In the genomic region with DNA sequence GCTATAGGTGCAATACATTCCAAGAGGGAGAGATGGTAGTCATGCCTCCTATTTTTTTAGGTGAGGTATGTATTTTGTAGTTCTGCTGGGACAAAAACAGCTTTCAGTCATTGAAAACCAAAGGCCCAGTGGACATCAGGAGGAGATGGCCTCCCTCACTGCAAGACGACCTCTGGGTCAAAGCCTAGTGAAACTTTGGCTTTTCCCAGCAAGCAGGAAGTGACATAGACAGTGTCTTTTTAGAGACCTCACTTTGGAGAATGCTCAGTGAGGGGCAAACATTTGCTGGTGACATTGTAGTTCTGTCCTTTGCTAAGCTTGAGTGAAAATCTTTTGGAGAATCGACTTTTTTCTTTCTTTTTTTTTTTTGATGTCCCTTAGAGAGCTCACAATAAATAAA, we compare ENCODE assay signal across 16 cellular contexts. TPM values are rescaled to one million over a fixed set of nuclear protein-coding genes. Genes with fewer than 3 reads are reported as not detected.
A peak's percentile ranks its signal among the peaks of the same experiment; 100 is the strongest.
DNase-seq lines count a peak whose midpoint lies in the region; ATAC-seq and TF ChIP-seq lines count a peak whose summit lies in the region.
"Had no signal": no experiment of that assay in that cellular context is flagged by ENCODE, and none has a peak within 500 bp of the region (broad histone marks: within the 10 kb centered on the region; RNA-seq: fewer than 3 reads in every experiment).

No MANE protein-coding gene starts in this region.

- H3K4me3 ChIP-seq in heart right ventricle (no peak overlapping the region), colonic mucosa (no peak overlapping the region)
- H3K4me3 ChIP-seq: vagina had no signal

- intact Hi-C loops in heart right ventricle (cut with DNase I) (loop anchor here in 1 of 10 donors (2.0 kb wide), 1 partner anchor 18 kb away; no protein-coding TSS in a partner anchor), Right ventricle myocardium inferior (cut with DNase I) (no loop called here), colonic mucosa (cut with DNase I) (no loop called here)
- intact Hi-C loops in CD4-positive, alpha-beta T cell (cut with DNase I, micrococcal nuclease) = no loop called here

- no peak for TF ChIP-seq CTCF in heart right ventricle (IDR thresholded peaks at IDR 0.05)
- TF ChIP-seq CTCF in colonic mucosa (IDR thresholded peaks at IDR 0.05) = no peak
- no peak for TF ChIP-seq CTCF in nephron (IDR thresholded peaks at IDR 0.05; ENCODE audit: unreplicated experiment in 3 of 3)
- no peak for TF ChIP-seq CTCF in CD4-positive, alpha-beta T cell (IDR thresholded peaks at IDR 0.05)

- H3K4me1 Mint-ChIP-seq in nephron = peaks cover 75% of the 10 kb centered on the region
- H3K4me1 Mint-ChIP-seq in CD4-positive, alpha-beta T cell (ENCODE audit: low read depth) = peaks cover 42% of the 10 kb centered on the region

- no peaks in the 10 kb centered on the region for H3K36me3 Mint-ChIP-seq in nephron (ENCODE audit: low read depth)
- H3K36me3 Mint-ChIP-seq in CD4-positive, alpha-beta T cell (ENCODE audit: low read depth) = no peaks in the 10 kb centered on the region
- H3K36me3 Mint-ChIP-seq: IgD-negative memory B cell had no signal

- H3K9me3 ChIP-seq in heart right ventricle (no peaks in the 10 kb centered on the region), colonic mucosa (no peaks in the 10 kb centered on the region)
- no peaks in the 10 kb centered on the region for H3K9me3 ChIP-seq in CD4-positive, alpha-beta T cell (ENCODE audit: control insufficient read depth, low read length)
- H3K9me3 ChIP-seq: vagina had no signal

- H3K9ac ChIP-seq in colonic mucosa (ENCODE audit: low read depth in 2 of 2, low read length in 2 of 2) = no peak overlapping the region

- H3K27me3 Mint-ChIP-seq in nephron (ENCODE audit: low read depth) = peaks cover 3% of the 10 kb centered on the region
- no peaks in the 10 kb centered on the region for H3K27me3 Mint-ChIP-seq in CD4-positive, alpha-beta T cell

- no peaks in the 10 kb centered on the region for H3K27me3 ChIP-seq in heart right ventricle
- no peaks in the 10 kb centered on the region for H3K27me3 ChIP-seq in colonic mucosa
- no peaks in the 10 kb centered on the region for H3K27me3 ChIP-seq in CD4-positive, alpha-beta T cell (ENCODE audit: control insufficient read depth, insufficient read depth, low read length)
- H3K27me3 ChIP-seq: vagina had no signal

- POLR2A ChIA-PET in CD4-positive, alpha-beta T cell (lab: Charles Lee) = no interaction called here

- peak overlapping the region; percentile 32 to 62 (median 54) for H3K27ac Mint-ChIP-seq in nephron
- H3K27ac Mint-ChIP-seq in CD4-positive, alpha-beta T cell = no peak overlapping the region
- H3K27ac Mint-ChIP-seq: activated B cell treated with CpG ODN at 0.5 μM for 24 hours, IgD-negative memory B cell had no signal

- H3K4me1 ChIP-seq in heart right ventricle = peaks cover 15 to 61% (median 41%) of the 10 kb centered on the region in 9 donors
- H3K4me1 ChIP-seq in colonic mucosa = peaks cover 7% of the 10 kb centered on the region

- H3K36me3 ChIP-seq in heart right ventricle = no peaks in the 10 kb centered on the region
- H3K36me3 ChIP-seq in colonic mucosa = no peaks in the 10 kb centered on the region
- H3K36me3 ChIP-seq: vagina had no signal

- peak in 6 of 8 donors; percentile 26 to 70 (median 64) for ATAC-seq in heart right ventricle
- no peak for ATAC-seq in Right ventricle myocardium inferior
- no peak for ATAC-seq in CD4-positive, alpha-beta T cell (ENCODE audit: poor library complexity)
- no peak for ATAC-seq in GM18868 (IDR thresholded peaks at IDR 0.05; ENCODE audit: unreplicated experiment)

- no peak overlapping the region for H3K4me3 Mint-ChIP-seq in nephron
- no peak overlapping the region for H3K4me3 Mint-ChIP-seq in CD4-positive, alpha-beta T cell
- H3K4me3 Mint-ChIP-seq: activated B cell treated with CpG ODN at 0.5 μM for 24 hours, IgD-negative memory B cell had no signal

- H3K27ac ChIP-seq in heart right ventricle = peak overlapping the region; percentile 47 to 86 (median 74)
- H3K27ac ChIP-seq in colonic mucosa = peak overlapping the region; percentile 52
- no peak overlapping the region for H3K27ac ChIP-seq in CD4-positive, alpha-beta T cell (ENCODE audit: low read depth, low read length)
- H3K27ac ChIP-seq: vagina had no signal

- CTCF ChIA-PET in CD4-positive, alpha-beta T cell (lab: Charles Lee) = no interaction called here

- no peaks in the 10 kb centered on the region for H3K9me3 Mint-ChIP-seq in nephron
- no peaks in the 10 kb centered on the region for H3K9me3 Mint-ChIP-seq in CD4-positive, alpha-beta T cell
- H3K9me3 Mint-ChIP-seq: activated B cell treated with CpG ODN at 0.5 μM for 24 hours, IgD-negative memory B cell had no signal

- DNase-seq in heart right ventricle (no peak), Right ventricle myocardium inferior (ENCODE audit: missing footprints) (no peak), colonic mucosa (no peak), amygdala (lab: John Stamatoyannopoulos, UW) (no peak), NCI-H524 treated with DMSO at 0.1 percent for 48 hours (lab: John Stamatoyannopoulos, UW) (no peak)
- no peak for DNase-seq in CD4-positive, alpha-beta T cell
- DNase-seq: activated B cell treated with CpG ODN at 0.5 μM for 24 hours; GOT3; islet precursor cell; NCI-H446; stimulated activated CD4-positive, alpha-beta T cell treated with anti-CD3 and anti-CD28 coated beads, Interleukin-2, amount 100 ng/mL, for 48 hours had no signal

- WGBS in heart right ventricle, 2 donors = 26 to 35% methylated on average over 2 of the region's 2 CpGs

RNA-seq across cellular contexts. Expression of gene LIPC, which starts 27.3 kb away (rescaled TPM):
- total RNA-seq in heart right ventricle = 1 to 10 TPM in 1 of 10 donors, under 1 TPM in 8, not detected in 1; 0.23 to 1.3 (median 0.42) TPM
- under 1 TPM; 0.22 to 0.44 TPM for polyA plus RNA-seq in heart right ventricle
- 0.70 TPM for total RNA-seq in Right ventricle myocardium inferior
- 10 to 100 TPM in 1 of 2 donors, 1 to 10 TPM in 1; 2.9 to 13.8 TPM for total RNA-seq in colonic mucosa
- total RNA-seq in CD4-positive, alpha-beta T cell = 1 to 10 TPM in 1 of 2 experiments, under 1 TPM in 1; 0.61 to 1.2 TPM
- total RNA-seq: activated B cell treated with CpG ODN at 0.5 μM for 24 hours, cerebellum, vagina had no signal

Comparison
In these comparisons a context has a peak if more than half of its experiments do, and no peak if none do; other contexts are left out.
1. ATAC-seq: peak in heart right ventricle (6 of 8); none in Right ventricle myocardium inferior (single experiment), CD4-positive, alpha-beta T cell (single experiment) and GM18868 (single experiment).